Comparison of ENCODE assay signal across 9 cellular contexts in genomic region chrX:13090261-13091110, GRCh38. TPM values are rescaled to one million over a fixed set of nuclear protein-coding genes. Genes with fewer than 3 reads are reported as not detected.
DNase-seq lines count a peak whose midpoint lies in the region; ATAC-seq and TF ChIP-seq lines count a peak whose summit lies in the region.
"Had no signal": no experiment of that assay in that cellular context is flagged by ENCODE, and none has a peak within 500 bp of the region (broad histone marks: within the 10 kb centered on the region; RNA-seq: fewer than 3 reads in every experiment).

No MANE protein-coding gene starts in this region.

- no peaks in the 10 kb centered on the region for H3K36me3 ChIP-seq in colonic mucosa

- POLR2A ChIA-PET in CD4-positive, alpha-beta T cell (lab: Charles Lee): interaction anchor here (0.7 to 14.0 kb wide), 26 partner anchors 9 to 939 kb away, joined by 3 to 1205 read pairs (median 7); partner anchors contain the start of genes GEMIN8 and TMSB4X
- POLR2A ChIA-PET in naive thymus-derived CD8-positive, alpha-beta T cell (lab: Charles Lee): interaction anchor here (1.0 to 20.9 kb wide), 18 partner anchors 8 to 644 kb away, joined by 3 to 1055 read pairs (median 14); partner anchors contain the start of genes OFD1, TMSB4X and TRAPPC2

- ATAC-seq in CD4-positive, alpha-beta T cell (ENCODE audit: poor library complexity): no peak
- no peak for ATAC-seq in naive thymus-derived CD8-positive, alpha-beta T cell
- no peak for ATAC-seq in GM18861 (IDR thresholded peaks at IDR 0.05; ENCODE audit: unreplicated experiment)

- H3K4me1 ChIP-seq in colonic mucosa: no peaks in the 10 kb centered on the region

- no peaks in the 10 kb centered on the region for H3K36me3 Mint-ChIP-seq in CD4-positive, alpha-beta T cell (ENCODE audit: low read depth)
- H3K36me3 Mint-ChIP-seq in naive thymus-derived CD8-positive, alpha-beta T cell: no peaks in the 10 kb centered on the region

- no peak overlapping the region for H3K9ac ChIP-seq in colonic mucosa (ENCODE audit: low read depth in 2 of 2, low read length in 2 of 2)

- H3K4me3 ChIP-seq in colonic mucosa: no peak overlapping the region

- no peaks in the 10 kb centered on the region for H3K9me3 Mint-ChIP-seq in CD4-positive, alpha-beta T cell
- peaks cover 0 to 4% (median 0%) of the 10 kb centered on the region in 9 donors for H3K9me3 Mint-ChIP-seq in naive thymus-derived CD8-positive, alpha-beta T cell

- CTCF ChIA-PET in CD4-positive, alpha-beta T cell (lab: Charles Lee): interaction anchor here (1.0 to 5.6 kb wide), 8 partner anchors 8 to 398 kb away, joined by 3 to 72 read pairs (median 18); partner anchors contain the start of gene TMSB4X

- peak overlapping the region; percentile 85 for H3K27ac ChIP-seq in CD4-positive, alpha-beta T cell (ENCODE audit: low read depth, low read length)
- peak overlapping the region; percentile 48 for H3K27ac ChIP-seq in colonic mucosa

- H3K27ac Mint-ChIP-seq in CD4-positive, alpha-beta T cell: peak overlapping the region; percentile 95
- H3K27ac Mint-ChIP-seq in naive thymus-derived CD8-positive, alpha-beta T cell: peak overlapping the region; percentile 91 to 98 (median 95)

- intact Hi-C loops in CD4-positive, alpha-beta T cell (cut with DNase I, micrococcal nuclease): loop anchor here (1.0 to 5.0 kb wide), 3 partner anchors 37 to 115 kb away; partner anchors contain the start of gene TMSB4X (in 1 of the 2)
- intact Hi-C loops in colonic mucosa (cut with DNase I): loop anchor here (10.0 kb wide), 1 partner anchor 394 kb away; no protein-coding TSS in a partner anchor

- no peak for TF ChIP-seq CTCF in CD4-positive, alpha-beta T cell (IDR thresholded peaks at IDR 0.05)
- TF ChIP-seq CTCF in colonic mucosa (IDR thresholded peaks at IDR 0.05): no peak

- H3K27me3 ChIP-seq in CD4-positive, alpha-beta T cell (ENCODE audit: control insufficient read depth, insufficient read depth, low read length): no peaks in the 10 kb centered on the region
- H3K27me3 ChIP-seq in colonic mucosa: no peaks in the 10 kb centered on the region

- no peaks in the 10 kb centered on the region for H3K27me3 Mint-ChIP-seq in CD4-positive, alpha-beta T cell
- no peaks in the 10 kb centered on the region for H3K27me3 Mint-ChIP-seq in naive thymus-derived CD8-positive, alpha-beta T cell

- no peak for DNase-seq in CD4-positive, alpha-beta T cell
- peak; percentile 58 to 83 for DNase-seq in NOMO-1 (lab: John Stamatoyannopoulos, UW; ENCODE audit: unreplicated experiment in 2 of 2)
- DNase-seq in colonic mucosa: no peak
- peak in 3 of 10 donors; percentile 30 to 45 (median 32) for DNase-seq in naive thymus-derived CD8-positive, alpha-beta T cell
- DNase-seq in COR-L47 (lab: John Stamatoyannopoulos, UW): no peak
- DNase-seq in SW480 (ENCODE audit: low spot score): no peak
- DNase-seq in DMS79 treated with DMSO at 0.1 percent for 48 hours (lab: John Stamatoyannopoulos, UW): no peak

- H3K4me1 Mint-ChIP-seq in CD4-positive, alpha-beta T cell (ENCODE audit: low read depth): peaks cover 94% of the 10 kb centered on the region
- H3K4me1 Mint-ChIP-seq in naive thymus-derived CD8-positive, alpha-beta T cell: peaks cover 24 to 94% (median 84%) of the 10 kb centered on the region in 4 donors

- peak overlapping the region; percentile 74 for H3K4me3 Mint-ChIP-seq in CD4-positive, alpha-beta T cell
- H3K4me3 Mint-ChIP-seq in naive thymus-derived CD8-positive, alpha-beta T cell: peak overlapping the region; percentile 59 to 82 (median 72)

- no peaks in the 10 kb centered on the region for H3K9me3 ChIP-seq in CD4-positive, alpha-beta T cell (ENCODE audit: control insufficient read depth, low read length)
- H3K9me3 ChIP-seq in colonic mucosa: no peaks in the 10 kb centered on the region

RNA-seq across cellular contexts. Expression of gene FAM9C, which starts 46.1 kb away (rescaled TPM):
- not detected for total RNA-seq in CD4-positive, alpha-beta T cell
- total RNA-seq in colonic mucosa: not detected
- not detected for total RNA-seq in naive thymus-derived CD8-positive, alpha-beta T cell
- not detected for polyA plus RNA-seq in naive thymus-derived CD8-positive, alpha-beta T cell
- total RNA-seq: NCI-H460 had no signal

Comparison
In these comparisons a context has a peak if more than half of its experiments do, and no peak if none do; other contexts are left out.
1. DNase-seq: peak in NOMO-1 (2 of 2); none in CD4-positive, alpha-beta T cell (0 of 10), colonic mucosa (single experiment), COR-L47 (single experiment), SW480 (single experiment) and DMS79 treated with DMSO at 0.1 percent for 48 hours (single experiment).